10 cellular contexts compared by ENCODE assay signal in genomic region chr4:10099521-10100325, GRCh38. TPM values are rescaled to one million over a fixed set of nuclear protein-coding genes. Genes with fewer than 3 reads are reported as not detected.
DNase-seq lines count a peak whose midpoint lies in the region; ATAC-seq, FAIRE-seq and TF ChIP-seq lines count a peak whose summit lies in the region.
"Had no signal": no experiment of that assay in that cellular context is flagged by ENCODE, and none has a peak within 500 bp of the region (broad histone marks: within the 10 kb centered on the region; RNA-seq: fewer than 3 reads in every experiment).

No MANE protein-coding gene starts in this region.

- peak overlapping the region; percentile 44 for H3K4me3 ChIP-seq in CD4-positive, CD25-positive, alpha-beta regulatory T cell (ENCODE audit: low read depth, low read length)
- H3K4me3 ChIP-seq in bronchial epithelial cell (ENCODE audit: low read depth, low read length): no peak overlapping the region
- H3K4me3 ChIP-seq in skeletal muscle tissue (ENCODE audit: low read length in 3 of 3): peak overlapping the region in 1 of 3 donors; percentile 52
- no peak overlapping the region for H3K4me3 ChIP-seq in Caco-2 (ENCODE audit: low read depth, low read length)

- CTCF ChIA-PET in Caco-2 (lab: Charles Lee): no interaction called here

- H3K27me3 ChIP-seq in CD4-positive, CD25-positive, alpha-beta regulatory T cell (ENCODE audit: control insufficient read depth, insufficient read depth, low read length): no peaks in the 10 kb centered on the region
- no peaks in the 10 kb centered on the region for H3K27me3 ChIP-seq in bronchial epithelial cell (ENCODE audit: control insufficient read depth, insufficient read depth, low read length)
- H3K27me3 ChIP-seq in skeletal muscle tissue (ENCODE audit: control insufficient read depth in 3 of 3, insufficient read depth in 3 of 3, low read length in 3 of 3): no peaks in the 10 kb centered on the region
- no peaks in the 10 kb centered on the region for H3K27me3 ChIP-seq in Caco-2 (replicated peaks; ENCODE audit: control insufficient read depth, insufficient read depth, low read length)

- peak in 1 of 2 donors; percentile 9 for ATAC-seq in CD4-positive, CD25-positive, alpha-beta regulatory T cell (ENCODE audit: low read depth in 2 of 2)
- ATAC-seq in HG03097 (IDR thresholded peaks at IDR 0.05; ENCODE audit: low FRiP score, unreplicated experiment): no peak
- ATAC-seq in HG02885 (IDR thresholded peaks at IDR 0.05; ENCODE audit: poor library complexity, unreplicated experiment): no peak

- POLR2A ChIA-PET in Caco-2 (lab: Charles Lee): interaction anchor here (0.6 kb wide), 1 partner anchor 70 kb away, joined by 3 read pairs; no protein-coding TSS in a partner anchor

- intact Hi-C loops in Caco-2 (cut with micrococcal nuclease; ENCODE audit: unreplicated experiment): no loop called here

- H3K4me1 Mint-ChIP-seq in CD4-positive, CD25-positive, alpha-beta regulatory T cell: peaks cover 29 to 97% (median 73%) of the 10 kb centered on the region in 4 donors
- peaks cover 91% of the 10 kb centered on the region for H3K4me1 Mint-ChIP-seq in T-helper 1 cell treated with Interleukin-12 subunit alpha and Interleukin-12 subunit beta and Interleukin-4 antibody, amounts not matched to agents 30 μg/mL and 1 μg/mL, for 36 hours (ENCODE audit: low read depth)
- H3K4me1 Mint-ChIP-seq in Caco-2 (ENCODE audit: low read depth, unreplicated experiment): peaks cover 3% of the 10 kb centered on the region

- peaks cover 36% of the 10 kb centered on the region for H3K36me3 Mint-ChIP-seq in CD4-positive, CD25-positive, alpha-beta regulatory T cell
- peaks cover 65% of the 10 kb centered on the region for H3K36me3 Mint-ChIP-seq in T-helper 1 cell treated with Interleukin-12 subunit alpha and Interleukin-12 subunit beta and Interleukin-4 antibody, amounts not matched to agents 30 μg/mL and 1 μg/mL, for 36 hours (ENCODE audit: low read depth)
- peaks cover 87% of the 10 kb centered on the region for H3K36me3 Mint-ChIP-seq in Caco-2 (ENCODE audit: insufficient read depth, unreplicated experiment)

- H3K4me1 ChIP-seq in CD4-positive, CD25-positive, alpha-beta regulatory T cell (ENCODE audit: control insufficient read depth, insufficient read depth, low read length, poor library complexity, severe bottlenecking): peaks cover 94% of the 10 kb centered on the region
- H3K4me1 ChIP-seq in skeletal muscle tissue (ENCODE audit: control insufficient read depth in 3 of 3, insufficient read depth in 3 of 3, low read length in 3 of 3) (peaks cover 95 to 98% (median 97%) of the 10 kb centered on the region in 3 donors), Caco-2 (no peaks in the 10 kb centered on the region)

- no peaks in the 10 kb centered on the region for H3K9me3 ChIP-seq in CD4-positive, CD25-positive, alpha-beta regulatory T cell (ENCODE audit: control insufficient read depth in 2 of 2, low read length in 2 of 2)
- H3K9me3 ChIP-seq in skeletal muscle tissue (ENCODE audit: control insufficient read depth in 3 of 3, low read length in 3 of 3) (no peaks in the 10 kb centered on the region), Caco-2 (no peaks in the 10 kb centered on the region)

- H3K27me3 Mint-ChIP-seq in CD4-positive, CD25-positive, alpha-beta regulatory T cell: no peaks in the 10 kb centered on the region
- H3K27me3 Mint-ChIP-seq in T-helper 1 cell treated with Interleukin-12 subunit alpha and Interleukin-12 subunit beta and Interleukin-4 antibody, amounts not matched to agents 30 μg/mL and 1 μg/mL, for 36 hours (ENCODE audit: low read depth): no peaks in the 10 kb centered on the region
- H3K27me3 Mint-ChIP-seq in Caco-2 (ENCODE audit: insufficient read depth, unreplicated experiment): no peaks in the 10 kb centered on the region

- H3K36me3 ChIP-seq in CD4-positive, CD25-positive, alpha-beta regulatory T cell (ENCODE audit: control insufficient read depth, insufficient read depth, low read length): peaks cover 84% of the 10 kb centered on the region
- H3K36me3 ChIP-seq in bronchial epithelial cell (ENCODE audit: control insufficient read depth, insufficient read depth, low read length): peaks cover 55% of the 10 kb centered on the region
- peaks cover 27 to 53% (median 47%) of the 10 kb centered on the region in 3 donors for H3K36me3 ChIP-seq in skeletal muscle tissue (ENCODE audit: control insufficient read depth in 3 of 3, insufficient read depth in 3 of 3, low read length in 3 of 3)
- no peaks in the 10 kb centered on the region; the same call in none of the 2 replicates for H3K36me3 ChIP-seq in Caco-2 (ENCODE audit: control insufficient read depth, insufficient read depth, low read length)

- peak overlapping the region; percentile 86 to 91 (median 91) for H3K27ac Mint-ChIP-seq in CD4-positive, CD25-positive, alpha-beta regulatory T cell
- H3K27ac Mint-ChIP-seq in T-helper 1 cell treated with Interleukin-12 subunit alpha and Interleukin-12 subunit beta and Interleukin-4 antibody, amounts not matched to agents 30 μg/mL and 1 μg/mL, for 36 hours: peak overlapping the region; percentile 79
- H3K27ac Mint-ChIP-seq in Caco-2 (ENCODE audit: unreplicated experiment): no peak overlapping the region

- H3K27ac ChIP-seq in CD4-positive, CD25-positive, alpha-beta regulatory T cell (ENCODE audit: insufficient read depth, low read length, poor library complexity, severe bottlenecking): peak overlapping the region; percentile 79
- H3K27ac ChIP-seq in skeletal muscle tissue (ENCODE audit: low read depth, low read length): peak overlapping the region; percentile 93

- no TSS peak for BruUV-seq in Caco-2 (replicated peaks; lab: Mats Ljungman, UMichigan)

- peak; percentile 40 for FAIRE-seq in bronchial epithelial cell (lab: Jason Lieb, UNC)

- H3K4me3 Mint-ChIP-seq in CD4-positive, CD25-positive, alpha-beta regulatory T cell: peak overlapping the region; percentile 56 to 80 (median 70)
- peak overlapping the region; percentile 48 for H3K4me3 Mint-ChIP-seq in T-helper 1 cell treated with Interleukin-12 subunit alpha and Interleukin-12 subunit beta and Interleukin-4 antibody, amounts not matched to agents 30 μg/mL and 1 μg/mL, for 36 hours
- no peak overlapping the region for H3K4me3 Mint-ChIP-seq in Caco-2 (ENCODE audit: unreplicated experiment)

- no peaks in the 10 kb centered on the region for H3K9me3 Mint-ChIP-seq in CD4-positive, CD25-positive, alpha-beta regulatory T cell
- H3K9me3 Mint-ChIP-seq in T-helper 1 cell treated with Interleukin-12 subunit alpha and Interleukin-12 subunit beta and Interleukin-4 antibody, amounts not matched to agents 30 μg/mL and 1 μg/mL, for 36 hours: no peaks in the 10 kb centered on the region
- H3K9me3 Mint-ChIP-seq in Caco-2 (ENCODE audit: unreplicated experiment): no peaks in the 10 kb centered on the region

- no peak for TF ChIP-seq CTCF in bronchial epithelial cell (IDR thresholded peaks at IDR 0.05; ENCODE audit: insufficient read depth, low read length, severe bottlenecking)
- no peak for TF ChIP-seq CTCF in Caco-2 (IDR thresholded peaks at IDR 0.05; ENCODE audit: insufficient read depth in 1 of 2, low read depth in 1 of 2, low read length in 1 of 2, severe bottlenecking in 1 of 2, unreplicated experiment in 1 of 2)

- DNase-seq in CD4-positive, CD25-positive, alpha-beta regulatory T cell: peak in 2 of 3 donors; percentile 28 to 50
- DNase-seq in bronchial epithelial cell (ENCODE audit: low read depth): no peak
- no peak for DNase-seq in hippocampal formation (lab: John Stamatoyannopoulos, UW)
- DNase-seq in Caco-2: no peak
- DNase-seq: mesendoderm, NCI-H2029 treated with DMSO at 0.1 percent for 48 hours had no signal

- peak overlapping the region; percentile 42 to 81 (median 63) for H3K9ac ChIP-seq in skeletal muscle tissue (ENCODE audit: low read depth in 1 of 3, low read length in 3 of 3)

RNA-seq across cellular contexts. Expression of gene WDR1, which starts 16.9 kb away (rescaled TPM):
- 326 TPM for total RNA-seq in CD4-positive, CD25-positive, alpha-beta regulatory T cell
- 100 to 1,000 TPM; 312 to 422 (median 370) TPM for polyA plus RNA-seq in CD4-positive, CD25-positive, alpha-beta regulatory T cell
- 290 and 315 TPM in 2 replicates for total RNA-seq in bronchial epithelial cell
- 96.0 TPM for total RNA-seq in skeletal muscle tissue
- 250 and 270 TPM in 2 replicates for total RNA-seq in Caco-2 (2022)

Comparison
In these comparisons a context has a peak if more than half of its experiments do, and no peak if none do; other contexts are left out.
1. DNase-seq: peak in CD4-positive, CD25-positive, alpha-beta regulatory T cell (2 of 3); none in bronchial epithelial cell (single experiment), hippocampal formation (0 of 2) and Caco-2 (0 of 2).